ENCODE assay signal across 19 cellular contexts in the genomic region with DNA sequence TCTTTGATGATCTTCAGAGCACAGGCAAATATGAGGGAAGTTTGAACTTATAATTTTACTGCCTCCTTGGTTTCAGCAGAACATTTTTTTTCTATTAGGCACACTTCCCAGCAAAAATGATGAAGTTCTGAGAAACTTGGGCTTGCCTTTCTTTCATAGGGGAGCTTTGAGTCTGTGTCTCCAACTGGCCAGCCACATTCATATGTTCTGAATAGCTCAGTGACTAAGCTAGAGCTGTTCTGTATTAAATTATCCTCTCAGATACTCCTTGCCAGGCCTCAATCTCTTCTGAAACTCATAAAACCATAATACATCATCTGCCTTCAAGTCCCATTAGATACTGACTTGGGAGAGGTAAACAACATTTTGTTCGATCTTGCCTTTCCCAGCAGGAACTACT.
"Had no signal": no experiment of that assay in that cellular context is flagged by ENCODE, and none has a peak within 500 bp of the region (broad histone marks: within the 10 kb centered on the region; RNA-seq: fewer than 3 reads in every experiment).

No MANE protein-coding gene starts in this region.

- H3K36me3 ChIP-seq: colonic mucosa, pancreas, sigmoid colon, spleen, tibial artery, uterus had no signal

- FAIRE-seq: pancreas had no signal

- H3K9me3 ChIP-seq: colonic mucosa, pancreas, sigmoid colon, spleen, tibial artery, uterus had no signal

- H3K4me3 ChIP-seq: colonic mucosa, pancreas, sigmoid colon, spleen, tibial artery, uterus had no signal

- H3K27ac ChIP-seq: colonic mucosa, pancreas, sigmoid colon, spleen, tibial artery, uterus had no signal

- H3K27me3 ChIP-seq: colonic mucosa, pancreas, sigmoid colon, spleen, tibial artery, uterus had no signal

- H3K4me1 Mint-ChIP-seq: activated CD4-positive, alpha-beta memory T cell treated with anti-CD3 and anti-CD28 coated beads, Interleukin-2, amount 10 ng/mL, durations not matched to agents 7 days and 5 days; activated CD8-positive, alpha-beta memory T cell treated with anti-CD3 and anti-CD28 coated beads, Interleukin-2, amount 10 ng/mL, durations not matched to agents 7 days and 5 days; activated naive CD8-positive, alpha-beta T cell treated with anti-CD3 and anti-CD28 coated beads for 36 hours; activated T-helper 17 cell treated with anti-CD3 and anti-CD28 coated beads, Interleukin-2, amount 50 U/mL, for 72 hours; central memory CD8-positive, alpha-beta T cell; natural killer cell; stimulated activated naive B cell treated with anti-CD40 and anti-IgM and Interleukin-4, amounts not matched to agents 10 μg/mL and 1 μg/mL and 100 μg/mL, for 72 hours had no signal

- DNase-seq: activated CD4-positive, alpha-beta memory T cell treated with anti-CD3 and anti-CD28 coated beads, Interleukin-2, amount 10 ng/mL, durations not matched to agents 7 days and 5 days; activated CD4-positive, alpha-beta T cell treated with anti-CD3 and anti-CD28 coated beads for 48 hours; activated CD4-positive, CD25-positive, alpha-beta regulatory T cell; activated CD8-positive, alpha-beta memory T cell treated with anti-CD3 and anti-CD28 coated beads, Interleukin-2, amount 10 ng/mL, durations not matched to agents 7 days and 5 days; activated naive CD4-positive, alpha-beta T cell; activated naive CD8-positive, alpha-beta T cell treated with anti-CD3 and anti-CD28 coated beads for 36 hours; colonic mucosa; natural killer cell; pancreas; sigmoid colon; spleen; stimulated activated CD4-positive, alpha-beta T cell treated with anti-CD3 and anti-CD28 coated beads, Interleukin-4, amount 100 ng/mL, for 4 hours; stimulated activated naive B cell treated with anti-CD40 and anti-IgM and Interleukin-4, amounts not matched to agents 10 μg/mL and 1 μg/mL and 100 μg/mL, for 72 hours; T-helper 1 cell; T1000; tibial artery; uterus had no signal

- H3K9me3 Mint-ChIP-seq: activated CD4-positive, alpha-beta memory T cell treated with anti-CD3 and anti-CD28 coated beads, Interleukin-2, amount 10 ng/mL, durations not matched to agents 7 days and 5 days; activated naive CD8-positive, alpha-beta T cell treated with anti-CD3 and anti-CD28 coated beads for 36 hours; activated T-helper 17 cell treated with anti-CD3 and anti-CD28 coated beads, Interleukin-2, amount 50 U/mL, for 72 hours had no signal

- H3K27ac Mint-ChIP-seq: activated CD4-positive, alpha-beta memory T cell treated with anti-CD3 and anti-CD28 coated beads, Interleukin-2, amount 10 ng/mL, durations not matched to agents 7 days and 5 days; activated CD8-positive, alpha-beta memory T cell treated with anti-CD3 and anti-CD28 coated beads, Interleukin-2, amount 10 ng/mL, durations not matched to agents 7 days and 5 days; activated naive CD8-positive, alpha-beta T cell treated with anti-CD3 and anti-CD28 coated beads for 36 hours; activated T-helper 17 cell treated with anti-CD3 and anti-CD28 coated beads, Interleukin-2, amount 50 U/mL, for 72 hours; natural killer cell; stimulated activated naive B cell treated with anti-CD40 and anti-IgM and Interleukin-4, amounts not matched to agents 10 μg/mL and 1 μg/mL and 100 μg/mL, for 72 hours had no signal

- H3K27me3 Mint-ChIP-seq: activated CD4-positive, alpha-beta memory T cell treated with anti-CD3 and anti-CD28 coated beads, Interleukin-2, amount 10 ng/mL, durations not matched to agents 7 days and 5 days; activated CD8-positive, alpha-beta memory T cell treated with anti-CD3 and anti-CD28 coated beads, Interleukin-2, amount 10 ng/mL, durations not matched to agents 7 days and 5 days; activated naive CD8-positive, alpha-beta T cell treated with anti-CD3 and anti-CD28 coated beads for 36 hours; activated T-helper 17 cell treated with anti-CD3 and anti-CD28 coated beads, Interleukin-2, amount 50 U/mL, for 72 hours; stimulated activated naive B cell treated with anti-CD40 and anti-IgM and Interleukin-4, amounts not matched to agents 10 μg/mL and 1 μg/mL and 100 μg/mL, for 72 hours had no signal

- H3K4me1 ChIP-seq: colonic mucosa, pancreas, sigmoid colon, spleen, tibial artery, uterus had no signal

- H3K4me3 Mint-ChIP-seq: activated CD4-positive, alpha-beta memory T cell treated with anti-CD3 and anti-CD28 coated beads, Interleukin-2, amount 10 ng/mL, durations not matched to agents 7 days and 5 days; activated CD8-positive, alpha-beta memory T cell treated with anti-CD3 and anti-CD28 coated beads, Interleukin-2, amount 10 ng/mL, durations not matched to agents 7 days and 5 days; activated naive CD8-positive, alpha-beta T cell treated with anti-CD3 and anti-CD28 coated beads for 36 hours; activated T-helper 17 cell treated with anti-CD3 and anti-CD28 coated beads, Interleukin-2, amount 50 U/mL, for 72 hours; central memory CD8-positive, alpha-beta T cell; natural killer cell; stimulated activated naive B cell treated with anti-CD40 and anti-IgM and Interleukin-4, amounts not matched to agents 10 μg/mL and 1 μg/mL and 100 μg/mL, for 72 hours had no signal

- H3K36me3 Mint-ChIP-seq: activated CD8-positive, alpha-beta memory T cell treated with anti-CD3 and anti-CD28 coated beads, Interleukin-2, amount 10 ng/mL, durations not matched to agents 7 days and 5 days; activated naive CD8-positive, alpha-beta T cell treated with anti-CD3 and anti-CD28 coated beads for 36 hours; natural killer cell; stimulated activated naive B cell treated with anti-CD40 and anti-IgM and Interleukin-4, amounts not matched to agents 10 μg/mL and 1 μg/mL and 100 μg/mL, for 72 hours had no signal
